In the genomic region with DNA sequence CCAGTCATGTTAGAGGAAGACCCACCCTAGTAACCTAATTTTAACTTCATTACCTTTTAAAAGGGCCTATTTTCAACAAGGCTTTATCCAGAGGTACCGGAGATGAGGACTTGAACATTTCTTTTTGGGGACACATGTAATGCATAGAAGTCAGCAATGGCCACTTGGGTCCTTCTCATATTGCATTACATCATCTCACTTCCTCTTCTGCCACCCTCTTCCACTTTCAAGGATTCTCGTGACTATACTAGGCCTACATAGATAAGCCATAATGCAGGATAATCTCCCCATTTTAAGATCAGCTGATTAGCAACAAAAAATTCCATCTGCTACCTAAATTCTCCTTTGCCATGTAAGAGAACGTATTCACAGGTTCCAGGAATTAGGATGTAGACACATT, we compare ENCODE assay signal across 17 cellular contexts.
"Had no signal": no experiment of that assay in that cellular context is flagged by ENCODE, and none has a peak within 500 bp of the region (broad histone marks: within the 10 kb centered on the region; RNA-seq: fewer than 3 reads in every experiment).

No MANE protein-coding gene starts in this region.

- DNase-seq: activated B cell treated with CpG ODN at 0.5 μM for 24 hours; activated CD4-positive, alpha-beta T cell treated with anti-CD3 and anti-CD28 coated beads, Interleukin-2, amount 50 U/mL, for 1 hour; activated CD8-positive, alpha-beta memory T cell treated with anti-CD3 and anti-CD28 coated beads for 24 hours; activated naive CD4-positive, alpha-beta T cell; activated naive CD8-positive, alpha-beta T cell treated with anti-CD3 and anti-CD28 coated beads, Interleukin-2, amount 10 ng/mL, durations not matched to agents 7 days and 5 days; central memory CD4-positive, alpha-beta T cell; effector CD4-positive, alpha-beta T cell; foreskin fibroblast; glutamatergic neuron; hypothalamus; kidney; left lung; mammary epithelial cell; ovary; sigmoid colon; spleen; stimulated activated naive CD8-positive, alpha-beta T cell treated with anti-CD3 and anti-CD28 coated beads, Interleukin-15, amount 100 ng/mL, for 72 hours had no signal

- ATAC-seq: left lung; stimulated activated naive CD8-positive, alpha-beta T cell treated with anti-CD3 and anti-CD28 coated beads, Interleukin-15, amount 100 ng/mL, for 72 hours had no signal
